ENCODE assay signal across 9 cellular contexts in genomic region chr7:16137944-16138343, GRCh38.
"Had no signal": no experiment of that assay in that cellular context is flagged by ENCODE, and none has a peak within 500 bp of the region (broad histone marks: within the 10 kb centered on the region; RNA-seq: fewer than 3 reads in every experiment).

No MANE protein-coding gene starts in this region.

- H3K27ac ChIP-seq: GM23248 had no signal

- ATAC-seq: GM23338, HCT116 had no signal

- H2AFZ ChIP-seq: GM23248, GM23338 had no signal

- H3K9ac ChIP-seq: GM23248 had no signal

- H3K9me3 ChIP-seq: HAP-1 had no signal

- H3K4me2 ChIP-seq: GM23338 had no signal

- H3K36me3 ChIP-seq: HAP-1 had no signal

- H3K4me3 ChIP-seq: GM23248, GM23338, HAP-1 had no signal

- DNase-seq: GM23248, GOT3, H7, H9, HCEC 1CT, HFFc6 had no signal
